8 cellular contexts compared by ENCODE assay signal in the genomic region with DNA sequence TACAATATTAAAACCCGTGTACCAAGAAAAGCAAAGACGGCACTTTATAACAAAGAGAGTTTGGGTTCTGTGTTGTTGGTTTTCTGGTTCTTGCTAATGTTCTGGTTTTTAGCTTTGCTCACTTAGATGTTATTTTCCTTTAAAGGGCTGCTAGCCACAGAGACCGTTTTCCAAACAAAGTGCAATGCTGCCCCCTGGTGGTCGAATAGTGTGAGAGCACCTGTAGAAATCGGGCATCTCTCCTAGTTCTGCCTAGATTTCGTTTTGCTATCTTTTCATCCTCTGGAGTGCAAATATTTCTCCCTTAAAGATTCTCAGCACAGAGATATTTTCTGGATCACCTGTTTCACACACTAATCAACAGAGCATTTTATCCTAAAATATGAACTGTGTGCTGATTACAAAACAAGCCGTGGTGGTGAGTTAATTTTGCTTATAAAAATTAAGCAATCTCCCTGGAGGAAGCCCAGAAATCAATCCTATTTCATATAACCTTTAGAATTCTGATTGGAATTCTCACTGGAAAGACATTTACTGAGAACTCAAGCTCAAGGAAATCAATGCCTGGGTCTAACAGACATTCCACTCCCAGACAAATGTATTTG.
DNase-seq lines count a peak whose midpoint lies in the region; ATAC-seq and TF ChIP-seq lines count a peak whose summit lies in the region.

No MANE protein-coding gene starts in this region.

- H3K36me3 Mint-ChIP-seq in activated CD4-positive, alpha-beta T cell treated with anti-CD3 and anti-CD28 coated beads, Interleukin-2, amount 10 ng/mL, durations not matched to agents 7 days and 5 days (ENCODE audit: low read depth), result no peaks in the 10 kb centered on the region

- TF ChIP-seq CTCF in lower leg skin (IDR thresholded peaks at IDR 0.05), result peak in 1 of 3 donors; percentile 67

- ATAC-seq in GM19043 (IDR thresholded peaks at IDR 0.05; ENCODE audit: low read depth, unreplicated experiment) (peak; percentile 82), HG03439 (IDR thresholded peaks at IDR 0.05; ENCODE audit: unreplicated experiment) (peak; percentile 72)

- no peaks in the 10 kb centered on the region for H3K9me3 Mint-ChIP-seq in activated CD4-positive, alpha-beta T cell treated with anti-CD3 and anti-CD28 coated beads, Interleukin-2, amount 10 ng/mL, durations not matched to agents 7 days and 5 days

- H3K4me3 ChIP-seq in lower leg skin (ENCODE audit: low read depth, poor library complexity, severe bottlenecking), result no peak overlapping the region

- CTCF ChIA-PET in activated CD4-positive, alpha-beta T cell treated with anti-CD3 and anti-CD28 coated beads, Interleukin-2, amount 10 ng/mL, durations not matched to agents 7 days and 5 days (lab: Charles Lee), result interaction anchor here (0.8 kb wide), 1 partner anchor 14 kb away, joined by 3 read pairs; no protein-coding TSS in a partner anchor

- peak; percentile 91 for DNase-seq in Ammon's horn (ENCODE audit: low spot score)
- peak; percentile 18 for DNase-seq in NCI-H510A (lab: John Stamatoyannopoulos, UW)
- DNase-seq in activated CD4-positive, alpha-beta T cell treated with anti-CD3 and anti-CD28 coated beads, Interleukin-2, amount 10 ng/mL, durations not matched to agents 7 days and 5 days, result peak; percentile 80
- peak; percentile 79 for DNase-seq in dedifferentiated amniotic fluid mesenchymal stem cell (ENCODE audit: extremely low spot score)
- peak; percentile 64 to 95 for DNase-seq in lower leg skin (ENCODE audit: low spot score in 2 of 2)
- DNase-seq in stimulated activated CD4-positive, alpha-beta T cell treated with anti-CD3 and anti-CD28 coated beads, TNF-alpha, amount 100 ng/mL, for 48 hours (ENCODE audit: low read depth in 3 of 3), result peak; percentile 40 to 63 (median 57)

- H3K4me3 Mint-ChIP-seq in activated CD4-positive, alpha-beta T cell treated with anti-CD3 and anti-CD28 coated beads, Interleukin-2, amount 10 ng/mL, durations not matched to agents 7 days and 5 days, result no peak overlapping the region

- intact Hi-C loops in lower leg skin (cut with DNase I; ENCODE audit: low total_unique reads), result loop anchor here (10.0 kb wide), 1 partner anchor 646 kb away; no protein-coding TSS in a partner anchor

- H3K27ac Mint-ChIP-seq in activated CD4-positive, alpha-beta T cell treated with anti-CD3 and anti-CD28 coated beads, Interleukin-2, amount 10 ng/mL, durations not matched to agents 7 days and 5 days, result no peak overlapping the region

- H3K4me1 Mint-ChIP-seq in activated CD4-positive, alpha-beta T cell treated with anti-CD3 and anti-CD28 coated beads, Interleukin-2, amount 10 ng/mL, durations not matched to agents 7 days and 5 days, result no peaks in the 10 kb centered on the region

- TF ChIP-seq POLR2A in lower leg skin (IDR thresholded peaks at IDR 0.05), result no peak

- H3K27me3 Mint-ChIP-seq in activated CD4-positive, alpha-beta T cell treated with anti-CD3 and anti-CD28 coated beads, Interleukin-2, amount 10 ng/mL, durations not matched to agents 7 days and 5 days, result peaks cover 15% of the 10 kb centered on the region

- POLR2A ChIA-PET in activated CD4-positive, alpha-beta T cell treated with anti-CD3 and anti-CD28 coated beads, Interleukin-2, amount 10 ng/mL, durations not matched to agents 7 days and 5 days (lab: Charles Lee), result no interaction called here

- WGBS in lower leg skin, 2 donors, result 6% methylated on average over 7 of the region's 7 CpGs

Comparison
In these comparisons a context has a peak if more than half of its experiments do, and no peak if none do; other contexts are left out.
1. DNase-seq: peak in every context shown above with its lines; median percentile 91 in Ammon's horn; 80 in activated CD4-positive, alpha-beta T cell treated with anti-CD3 and anti-CD28 coated beads, Interleukin-2, amount 10 ng/mL, durations not matched to agents 7 days and 5 days; 80 in lower leg skin; 79 in dedifferentiated amniotic fluid mesenchymal stem cell; 57 in stimulated activated CD4-positive, alpha-beta T cell treated with anti-CD3 and anti-CD28 coated beads, TNF-alpha, amount 100 ng/mL, for 48 hours; 18 in NCI-H510A.